ENCODE assay signal across 1 cellular context in the genomic region with DNA sequence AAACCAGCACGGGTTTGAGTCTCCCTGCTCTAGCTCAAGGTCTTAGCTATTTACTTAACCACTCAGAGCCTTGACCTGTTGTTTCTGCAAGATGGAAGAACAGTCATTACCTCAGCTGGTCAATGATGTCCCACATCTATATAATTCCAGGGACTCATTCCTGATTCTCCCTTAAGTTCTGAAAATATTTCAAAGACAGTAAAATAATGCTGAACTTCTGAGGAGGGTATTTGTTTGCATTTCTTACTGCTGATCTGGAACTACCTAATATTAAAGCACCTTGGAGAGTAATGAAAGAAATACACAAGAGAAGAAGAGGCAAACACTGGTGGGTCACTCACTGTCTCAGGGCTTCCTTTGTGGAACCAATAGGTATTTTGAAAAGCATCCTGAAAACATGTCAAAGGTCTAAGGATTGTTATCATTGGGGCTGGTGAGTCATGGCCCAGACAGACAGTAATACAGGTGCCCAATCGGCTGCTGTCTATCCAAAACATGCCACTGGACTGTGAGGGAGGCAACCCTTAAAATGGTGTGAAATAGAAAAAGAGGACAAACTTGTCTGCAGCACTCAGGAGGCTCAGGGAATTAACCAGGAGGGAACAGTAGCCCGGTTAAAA.
A peak's percentile ranks its signal among the peaks of the same experiment; 100 is the strongest.
TF ChIP-seq lines count a peak whose summit lies in the region.

No MANE protein-coding gene starts in this region.

TF ChIP-seq in HepG2, 621 proteins besides CTCF, POLR2A, EP300 and RAD21 (continued from another document and continues in another):
- TF ChIP-seq, protein P1, sequence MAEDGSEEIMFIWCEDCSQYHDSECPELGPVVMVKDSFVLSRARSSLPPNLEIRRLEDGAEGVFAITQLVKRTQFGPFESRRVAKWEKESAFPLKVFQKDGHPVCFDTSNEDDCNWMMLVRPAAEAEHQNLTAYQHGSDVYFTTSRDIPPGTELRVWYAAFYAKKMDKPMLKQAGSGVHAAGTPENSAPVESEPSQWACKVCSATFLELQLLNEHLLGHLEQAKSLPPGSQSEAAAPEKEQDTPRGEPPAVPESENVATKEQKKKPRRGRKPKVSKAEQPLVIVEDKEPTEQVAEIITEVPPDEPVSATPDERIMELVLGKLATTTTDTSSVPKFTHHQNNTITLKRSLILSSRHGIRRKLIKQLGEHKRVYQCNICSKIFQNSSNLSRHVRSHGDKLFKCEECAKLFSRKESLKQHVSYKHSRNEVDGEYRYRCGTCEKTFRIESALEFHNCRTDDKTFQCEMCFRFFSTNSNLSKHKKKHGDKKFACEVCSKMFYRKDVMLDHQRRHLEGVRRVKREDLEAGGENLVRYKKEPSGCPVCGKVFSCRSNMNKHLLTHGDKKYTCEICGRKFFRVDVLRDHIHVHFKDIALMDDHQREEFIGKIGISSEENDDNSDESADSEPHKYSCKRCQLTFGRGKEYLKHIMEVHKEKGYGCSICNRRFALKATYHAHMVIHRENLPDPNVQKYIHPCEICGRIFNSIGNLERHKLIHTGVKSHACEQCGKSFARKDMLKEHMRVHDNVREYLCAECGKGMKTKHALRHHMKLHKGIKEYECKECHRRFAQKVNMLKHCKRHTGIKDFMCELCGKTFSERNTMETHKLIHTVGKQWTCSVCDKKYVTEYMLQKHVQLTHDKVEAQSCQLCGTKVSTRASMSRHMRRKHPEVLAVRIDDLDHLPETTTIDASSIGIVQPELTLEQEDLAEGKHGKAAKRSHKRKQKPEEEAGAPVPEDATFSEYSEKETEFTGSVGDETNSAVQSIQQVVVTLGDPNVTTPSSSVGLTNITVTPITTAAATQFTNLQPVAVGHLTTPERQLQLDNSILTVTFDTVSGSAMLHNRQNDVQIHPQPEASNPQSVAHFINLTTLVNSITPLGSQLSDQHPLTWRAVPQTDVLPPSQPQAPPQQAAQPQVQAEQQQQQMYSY (CRISPR knock-in tag; IDR thresholded peaks at IDR 0.05): no peak
- TF ChIP-seq ZNF180 (CRISPR knock-in tag; IDR thresholded peaks at IDR 0.05; ENCODE audit: borderline replicate concordance, low read depth) (no peak), ZNF777 (CRISPR knock-in tag; IDR thresholded peaks at IDR 0.05) (no peak), NFIB (CRISPR knock-in tag; IDR thresholded peaks at IDR 0.05; ENCODE audit: borderline replicate concordance) (no peak), SIX4 (CRISPR knock-in tag; IDR thresholded peaks at IDR 0.05) (no peak), ZKSCAN8 (CRISPR knock-in tag; IDR thresholded peaks at IDR 0.05; ENCODE audit: borderline replicate concordance) (no peak), RELA (CRISPR knock-in tag; IDR thresholded peaks at IDR 0.05) (0 out of 2 replicates have a peak, but pooled peaks have one; percentile 30), WIZ (CRISPR knock-in tag; IDR thresholded peaks at IDR 0.05) (no peak), MLLT10 (CRISPR knock-in tag; IDR thresholded peaks at IDR 0.05) (no peak), PCBP1 (IDR thresholded peaks at IDR 0.05; ENCODE audit: borderline replicate concordance, low read depth, low read length) (no peak), ZNF510 (CRISPR knock-in tag; IDR thresholded peaks at IDR 0.05; ENCODE audit: low read depth) (no peak), FOXA1 (IDR thresholded peaks at IDR 0.05) (no peak), FOXA1 (CRISPR knock-in tag; IDR thresholded peaks at IDR 0.05) (peak; percentile 76), NR2F2 (IDR thresholded peaks at IDR 0.05; ENCODE audit: borderline replicate concordance, low read depth) (no peak), NAIF1 (CRISPR knock-in tag; IDR thresholded peaks at IDR 0.05; ENCODE audit: borderline replicate concordance) (no peak), ZNF782 (CRISPR knock-in tag; IDR thresholded peaks at IDR 0.05; ENCODE audit: borderline replicate concordance) (no peak), ZNF572 (CRISPR knock-in tag; IDR thresholded peaks at IDR 0.05) (no peak), SETDB1 (CRISPR knock-in tag; IDR thresholded peaks at IDR 0.05; ENCODE audit: borderline replicate concordance) (no peak), SALL2 (CRISPR knock-in tag; IDR thresholded peaks at IDR 0.05) (no peak), PPARG (CRISPR knock-in tag; conservative IDR thresholded peaks at IDR 0.05) (peak; percentile 88), SALL1 (CRISPR knock-in tag; IDR thresholded peaks at IDR 0.05) (peak; percentile 15; the same call in 1 of the 2 replicates), CHCHD3 (CRISPR knock-in tag; IDR thresholded peaks at IDR 0.05) (no peak), MTF2 (CRISPR knock-in tag; IDR thresholded peaks at IDR 0.05; ENCODE audit: borderline replicate concordance) (no peak), ZNF552 (CRISPR knock-in tag; IDR thresholded peaks at IDR 0.05; ENCODE audit: borderline replicate concordance) (no peak), YY1 (IDR thresholded peaks at IDR 0.05; ENCODE audit: insufficient read depth, insufficient replicate concordance, low read depth, low read length) (no peak), SP4 (CRISPR knock-in tag; IDR thresholded peaks at IDR 0.05) (no peak), GABPA (IDR thresholded peaks at IDR 0.05; ENCODE audit: low read depth, low read length) (no peak), GABPA (CRISPR knock-in tag; IDR thresholded peaks at IDR 0.05; ENCODE audit: low read depth) (no peak), RARA (CRISPR knock-in tag; IDR thresholded peaks at IDR 0.05) (peak; percentile 71), SP140L (CRISPR knock-in tag; IDR thresholded peaks at IDR 0.05; ENCODE audit: borderline replicate concordance) (no peak), SPEN (CRISPR knock-in tag; IDR thresholded peaks at IDR 0.05; ENCODE audit: low read depth) (no peak), RBM22 (optimal IDR thresholded peaks at IDR 0.05; ENCODE audit: low read length) (no peak), TBX3 (IDR thresholded peaks at IDR 0.05; ENCODE audit: borderline replicate concordance) (no peak), NFYB (CRISPR knock-in tag; IDR thresholded peaks at IDR 0.05) (peak; percentile 11; the same call in 1 of the 2 replicates), SOX13 (IDR thresholded peaks at IDR 0.05) (no peak), SOX13 (CRISPR knock-in tag; conservative IDR thresholded peaks at IDR 0.05 in 1 of 2, IDR thresholded peaks at IDR 0.05 in 1 of 2) (peak in 1 of 2 experiments; percentile 52; a peak in 1 of 4 replicates), MEIS2 (CRISPR knock-in tag; IDR thresholded peaks at IDR 0.05) (no peak), U2AF1 (optimal IDR thresholded peaks at IDR 0.05; ENCODE audit: low read depth, low read length) (no peak)
- TF ChIP-seq, protein P2, sequence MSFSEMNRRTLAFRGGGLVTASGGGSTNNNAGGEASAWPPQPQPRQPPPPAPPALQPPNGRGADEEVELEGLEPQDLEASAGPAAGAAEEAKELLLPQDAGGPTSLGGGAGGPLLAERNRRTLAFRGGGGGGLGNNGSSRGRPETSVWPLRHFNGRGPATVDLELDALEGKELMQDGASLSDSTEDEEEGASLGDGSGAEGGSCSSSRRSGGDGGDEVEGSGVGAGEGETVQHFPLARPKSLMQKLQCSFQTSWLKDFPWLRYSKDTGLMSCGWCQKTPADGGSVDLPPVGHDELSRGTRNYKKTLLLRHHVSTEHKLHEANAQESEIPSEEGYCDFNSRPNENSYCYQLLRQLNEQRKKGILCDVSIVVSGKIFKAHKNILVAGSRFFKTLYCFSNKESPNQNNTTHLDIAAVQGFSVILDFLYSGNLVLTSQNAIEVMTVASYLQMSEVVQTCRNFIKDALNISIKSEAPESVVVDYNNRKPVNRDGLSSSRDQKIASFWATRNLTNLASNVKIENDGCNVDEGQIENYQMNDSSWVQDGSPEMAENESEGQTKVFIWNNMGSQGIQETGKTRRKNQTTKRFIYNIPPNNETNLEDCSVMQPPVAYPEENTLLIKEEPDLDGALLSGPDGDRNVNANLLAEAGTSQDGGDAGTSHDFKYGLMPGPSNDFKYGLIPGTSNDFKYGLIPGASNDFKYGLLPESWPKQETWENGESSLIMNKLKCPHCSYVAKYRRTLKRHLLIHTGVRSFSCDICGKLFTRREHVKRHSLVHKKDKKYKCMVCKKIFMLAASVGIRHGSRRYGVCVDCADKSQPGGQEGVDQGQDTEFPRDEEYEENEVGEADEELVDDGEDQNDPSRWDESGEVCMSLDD (CRISPR knock-in tag; IDR thresholded peaks at IDR 0.05; ENCODE audit: borderline replicate concordance): no peak
- TF ChIP-seq, protein P3, sequence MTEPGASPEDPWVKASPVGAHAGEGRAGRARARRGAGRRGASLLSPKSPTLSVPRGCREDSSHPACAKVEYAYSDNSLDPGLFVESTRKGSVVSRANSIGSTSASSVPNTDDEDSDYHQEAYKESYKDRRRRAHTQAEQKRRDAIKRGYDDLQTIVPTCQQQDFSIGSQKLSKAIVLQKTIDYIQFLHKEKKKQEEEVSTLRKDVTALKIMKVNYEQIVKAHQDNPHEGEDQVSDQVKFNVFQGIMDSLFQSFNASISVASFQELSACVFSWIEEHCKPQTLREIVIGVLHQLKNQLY (CRISPR knock-in tag; IDR thresholded peaks at IDR 0.05): no peak
- TF ChIP-seq, protein P4, sequence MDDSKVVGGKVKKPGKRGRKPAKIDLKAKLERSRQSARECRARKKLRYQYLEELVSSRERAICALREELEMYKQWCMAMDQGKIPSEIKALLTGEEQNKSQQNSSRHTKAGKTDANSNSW (CRISPR knock-in tag; IDR thresholded peaks at IDR 0.05; ENCODE audit: borderline replicate concordance): no peak
- TF ChIP-seq, protein P5, sequence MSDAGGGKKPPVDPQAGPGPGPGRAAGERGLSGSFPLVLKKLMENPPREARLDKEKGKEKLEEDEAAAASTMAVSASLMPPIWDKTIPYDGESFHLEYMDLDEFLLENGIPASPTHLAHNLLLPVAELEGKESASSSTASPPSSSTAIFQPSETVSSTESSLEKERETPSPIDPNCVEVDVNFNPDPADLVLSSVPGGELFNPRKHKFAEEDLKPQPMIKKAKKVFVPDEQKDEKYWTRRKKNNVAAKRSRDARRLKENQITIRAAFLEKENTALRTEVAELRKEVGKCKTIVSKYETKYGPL (CRISPR knock-in tag; IDR thresholded peaks at IDR 0.05): no peak
- TF ChIP-seq, protein P6, sequence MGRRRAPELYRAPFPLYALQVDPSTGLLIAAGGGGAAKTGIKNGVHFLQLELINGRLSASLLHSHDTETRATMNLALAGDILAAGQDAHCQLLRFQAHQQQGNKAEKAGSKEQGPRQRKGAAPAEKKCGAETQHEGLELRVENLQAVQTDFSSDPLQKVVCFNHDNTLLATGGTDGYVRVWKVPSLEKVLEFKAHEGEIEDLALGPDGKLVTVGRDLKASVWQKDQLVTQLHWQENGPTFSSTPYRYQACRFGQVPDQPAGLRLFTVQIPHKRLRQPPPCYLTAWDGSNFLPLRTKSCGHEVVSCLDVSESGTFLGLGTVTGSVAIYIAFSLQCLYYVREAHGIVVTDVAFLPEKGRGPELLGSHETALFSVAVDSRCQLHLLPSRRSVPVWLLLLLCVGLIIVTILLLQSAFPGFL (CRISPR knock-in tag; IDR thresholded peaks at IDR 0.05): no peak
- TF ChIP-seq, protein P7, sequence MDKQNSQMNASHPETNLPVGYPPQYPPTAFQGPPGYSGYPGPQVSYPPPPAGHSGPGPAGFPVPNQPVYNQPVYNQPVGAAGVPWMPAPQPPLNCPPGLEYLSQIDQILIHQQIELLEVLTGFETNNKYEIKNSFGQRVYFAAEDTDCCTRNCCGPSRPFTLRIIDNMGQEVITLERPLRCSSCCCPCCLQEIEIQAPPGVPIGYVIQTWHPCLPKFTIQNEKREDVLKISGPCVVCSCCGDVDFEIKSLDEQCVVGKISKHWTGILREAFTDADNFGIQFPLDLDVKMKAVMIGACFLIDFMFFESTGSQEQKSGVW (CRISPR knock-in tag; IDR thresholded peaks at IDR 0.05; ENCODE audit: borderline replicate concordance): no peak
- TF ChIP-seq, protein P8, sequence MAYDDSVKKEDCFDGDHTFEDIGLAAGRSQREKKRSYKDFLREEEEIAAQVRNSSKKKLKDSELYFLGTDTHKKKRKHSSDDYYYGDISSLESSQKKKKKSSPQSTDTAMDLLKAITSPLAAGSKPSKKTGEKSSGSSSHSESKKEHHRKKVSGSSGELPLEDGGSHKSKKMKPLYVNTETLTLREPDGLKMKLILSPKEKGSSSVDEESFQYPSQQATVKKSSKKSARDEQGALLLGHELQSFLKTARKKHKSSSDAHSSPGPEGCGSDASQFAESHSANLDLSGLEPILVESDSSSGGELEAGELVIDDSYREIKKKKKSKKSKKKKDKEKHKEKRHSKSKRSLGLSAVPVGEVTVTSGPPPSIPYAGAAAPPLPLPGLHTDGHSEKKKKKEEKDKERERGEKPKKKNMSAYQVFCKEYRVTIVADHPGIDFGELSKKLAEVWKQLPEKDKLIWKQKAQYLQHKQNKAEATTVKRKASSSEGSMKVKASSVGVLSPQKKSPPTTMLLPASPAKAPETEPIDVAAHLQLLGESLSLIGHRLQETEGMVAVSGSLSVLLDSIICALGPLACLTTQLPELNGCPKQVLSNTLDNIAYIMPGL (CRISPR knock-in tag; IDR thresholded peaks at IDR 0.05; ENCODE audit: borderline replicate concordance in 1 of 2, low read depth in 1 of 2): no peak
- TF ChIP-seq, protein P9, sequence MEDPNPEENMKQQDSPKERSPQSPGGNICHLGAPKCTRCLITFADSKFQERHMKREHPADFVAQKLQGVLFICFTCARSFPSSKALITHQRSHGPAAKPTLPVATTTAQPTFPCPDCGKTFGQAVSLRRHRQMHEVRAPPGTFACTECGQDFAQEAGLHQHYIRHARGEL (CRISPR knock-in tag; IDR thresholded peaks at IDR 0.05): no peak
- TF ChIP-seq, protein P10, sequence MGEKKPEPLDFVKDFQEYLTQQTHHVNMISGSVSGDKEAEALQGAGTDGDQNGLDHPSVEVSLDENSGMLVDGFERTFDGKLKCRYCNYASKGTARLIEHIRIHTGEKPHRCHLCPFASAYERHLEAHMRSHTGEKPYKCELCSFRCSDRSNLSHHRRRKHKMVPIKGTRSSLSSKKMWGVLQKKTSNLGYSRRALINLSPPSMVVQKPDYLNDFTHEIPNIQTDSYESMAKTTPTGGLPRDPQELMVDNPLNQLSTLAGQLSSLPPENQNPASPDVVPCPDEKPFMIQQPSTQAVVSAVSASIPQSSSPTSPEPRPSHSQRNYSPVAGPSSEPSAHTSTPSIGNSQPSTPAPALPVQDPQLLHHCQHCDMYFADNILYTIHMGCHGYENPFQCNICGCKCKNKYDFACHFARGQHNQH (CRISPR knock-in tag; IDR thresholded peaks at IDR 0.05): peak; percentile 84; the same call in 1 of the 2 replicates
- TF ChIP-seq, protein P11, sequence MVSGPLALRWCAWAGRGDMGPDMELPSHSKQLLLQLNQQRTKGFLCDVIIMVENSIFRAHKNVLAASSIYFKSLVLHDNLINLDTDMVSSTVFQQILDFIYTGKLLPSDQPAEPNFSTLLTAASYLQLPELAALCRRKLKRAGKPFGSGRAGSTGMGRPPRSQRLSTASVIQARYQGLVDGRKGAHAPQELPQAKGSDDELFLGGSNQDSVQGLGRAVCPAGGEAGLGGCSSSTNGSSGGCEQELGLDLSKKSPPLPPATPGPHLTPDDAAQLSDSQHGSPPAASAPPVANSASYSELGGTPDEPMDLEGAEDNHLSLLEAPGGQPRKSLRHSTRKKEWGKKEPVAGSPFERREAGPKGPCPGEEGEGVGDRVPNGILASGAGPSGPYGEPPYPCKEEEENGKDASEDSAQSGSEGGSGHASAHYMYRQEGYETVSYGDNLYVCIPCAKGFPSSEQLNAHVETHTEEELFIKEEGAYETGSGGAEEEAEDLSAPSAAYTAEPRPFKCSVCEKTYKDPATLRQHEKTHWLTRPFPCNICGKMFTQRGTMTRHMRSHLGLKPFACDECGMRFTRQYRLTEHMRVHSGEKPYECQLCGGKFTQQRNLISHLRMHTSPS (CRISPR knock-in tag; IDR thresholded peaks at IDR 0.05; ENCODE audit: low read depth): no peak
- TF ChIP-seq, protein P12, sequence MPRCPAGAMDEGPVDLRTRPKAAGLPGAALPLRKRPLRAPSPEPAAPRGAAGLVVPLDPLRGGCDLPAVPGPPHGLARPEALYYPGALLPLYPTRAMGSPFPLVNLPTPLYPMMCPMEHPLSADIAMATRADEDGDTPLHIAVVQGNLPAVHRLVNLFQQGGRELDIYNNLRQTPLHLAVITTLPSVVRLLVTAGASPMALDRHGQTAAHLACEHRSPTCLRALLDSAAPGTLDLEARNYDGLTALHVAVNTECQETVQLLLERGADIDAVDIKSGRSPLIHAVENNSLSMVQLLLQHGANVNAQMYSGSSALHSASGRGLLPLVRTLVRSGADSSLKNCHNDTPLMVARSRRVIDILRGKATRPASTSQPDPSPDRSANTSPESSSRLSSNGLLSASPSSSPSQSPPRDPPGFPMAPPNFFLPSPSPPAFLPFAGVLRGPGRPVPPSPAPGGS (CRISPR knock-in tag; IDR thresholded peaks at IDR 0.05): no peak
